10 cellular contexts compared by ENCODE assay signal in the genomic region with DNA sequence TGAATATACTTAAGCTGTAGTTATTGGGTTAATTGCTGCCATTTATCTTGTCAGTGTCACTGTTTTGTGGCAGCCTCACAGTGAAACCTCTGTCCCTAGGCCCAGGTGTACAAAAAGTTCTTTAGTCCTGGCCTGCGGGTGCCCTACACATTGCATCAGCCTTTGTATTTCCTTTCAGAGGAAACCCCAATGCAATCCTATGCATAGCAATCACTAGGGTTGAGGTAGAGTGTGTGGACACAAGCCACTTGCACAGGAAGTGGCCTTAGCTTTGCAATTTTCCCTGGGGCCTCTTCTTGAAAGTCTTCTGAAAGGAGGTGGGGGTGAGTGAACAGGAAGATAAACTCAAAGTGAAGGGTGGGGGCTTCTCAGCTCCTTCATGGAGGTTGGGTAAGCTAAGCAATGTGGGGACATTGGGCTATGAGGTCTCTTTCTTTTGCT. TPM values are rescaled to one million over a fixed set of nuclear protein-coding genes. Genes with fewer than 3 reads are reported as not detected.
DNase-seq lines count a peak whose midpoint lies in the region; ATAC-seq and TF ChIP-seq lines count a peak whose summit lies in the region.
"Had no signal": no experiment of that assay in that cellular context is flagged by ENCODE, and none has a peak within 500 bp of the region (broad histone marks: within the 10 kb centered on the region; RNA-seq: fewer than 3 reads in every experiment).

No MANE protein-coding gene starts in this region.

- H3K27me3 ChIP-seq in stomach: no peaks in the 10 kb centered on the region

- H3K27ac Mint-ChIP-seq in T-helper 1 cell treated with Interleukin-12 subunit alpha and Interleukin-12 subunit beta and Interleukin-4 antibody, amounts not matched to agents 30 μg/mL and 1 μg/mL, for 36 hours: peak overlapping the region; percentile 81

- no peaks in the 10 kb centered on the region for H3K27me3 Mint-ChIP-seq in T-helper 1 cell treated with Interleukin-12 subunit alpha and Interleukin-12 subunit beta and Interleukin-4 antibody, amounts not matched to agents 30 μg/mL and 1 μg/mL, for 36 hours (ENCODE audit: low read depth)

- WGBS in stomach, 5 donors: 27 to 67% (median 53%) methylated on average over 1 of the region's 1 CpG

- no peak for TF ChIP-seq POLR2A in stomach (IDR thresholded peaks at IDR 0.05)

- H3K9me3 Mint-ChIP-seq in T-helper 1 cell treated with Interleukin-12 subunit alpha and Interleukin-12 subunit beta and Interleukin-4 antibody, amounts not matched to agents 30 μg/mL and 1 μg/mL, for 36 hours: no peaks in the 10 kb centered on the region

- peaks cover 4% of the 10 kb centered on the region for H3K36me3 Mint-ChIP-seq in T-helper 1 cell treated with Interleukin-12 subunit alpha and Interleukin-12 subunit beta and Interleukin-4 antibody, amounts not matched to agents 30 μg/mL and 1 μg/mL, for 36 hours (ENCODE audit: low read depth)

- no peak for TF ChIP-seq EP300 in stomach (IDR thresholded peaks at IDR 0.05)

- intact Hi-C loops in stomach (cut with DNase I; ENCODE audit: low total_unique reads): no loop called here

- peak overlapping the region; percentile 4 for H3K4me3 Mint-ChIP-seq in T-helper 1 cell treated with Interleukin-12 subunit alpha and Interleukin-12 subunit beta and Interleukin-4 antibody, amounts not matched to agents 30 μg/mL and 1 μg/mL, for 36 hours

- H3K36me3 ChIP-seq in stomach: no peaks in the 10 kb centered on the region

- no peak overlapping the region for H3K4me3 ChIP-seq in stomach

- peak; percentile 14 for DNase-seq in activated gamma-delta T cell treated with Interleukin-2 at 50 U/mL for 16 hours
- DNase-seq in activated gamma-delta T cell (lab: John Stamatoyannopoulos, UW): no peak
- DNase-seq in stomach: peak; percentile 31
- DNase-seq in NCI-H82 treated with DMSO at 0.1 percent for 48 hours (lab: John Stamatoyannopoulos, UW; ENCODE audit: unreplicated experiment): no peak
- no peak for DNase-seq in NCI-H2227 treated with DMSO at 0.1 percent for 48 hours (lab: John Stamatoyannopoulos, UW)
- DNase-seq in globus pallidus (ENCODE audit: low spot score): no peak
- DNase-seq: trophoblast cell had no signal

- TF ChIP-seq CTCF in stomach (IDR thresholded peaks at IDR 0.05): no peak

- peak; percentile 37 for ATAC-seq in HG03095 (IDR thresholded peaks at IDR 0.05; ENCODE audit: unreplicated experiment)

- H3K27ac ChIP-seq in stomach: peak overlapping the region in 2 of 5 donors; percentile 68 to 74
- H3K27ac ChIP-seq: parathyroid adenoma had no signal

- peaks cover 52% of the 10 kb centered on the region for H3K4me1 Mint-ChIP-seq in T-helper 1 cell treated with Interleukin-12 subunit alpha and Interleukin-12 subunit beta and Interleukin-4 antibody, amounts not matched to agents 30 μg/mL and 1 μg/mL, for 36 hours (ENCODE audit: low read depth)

- H3K4me1 ChIP-seq in stomach: no peaks in the 10 kb centered on the region
- H3K4me1 ChIP-seq: parathyroid adenoma had no signal

- H3K9me3 ChIP-seq in stomach: no peaks in the 10 kb centered on the region

RNA-seq across cellular contexts. Expression of gene VSIG4, which starts 27.8 kb away (rescaled TPM):
- total RNA-seq in stomach: 10 to 100 TPM; 17.7 to 45.4 (median 21.3) TPM
- polyA plus RNA-seq in stomach: 10 to 100 TPM in 2 of 3 donors, 1 to 10 TPM in 1; 7.9 to 31.9 (median 13.6) TPM

Comparison
In these comparisons a context has a peak if more than half of its experiments do, and no peak if none do; other contexts are left out.
1. DNase-seq: peak in activated gamma-delta T cell treated with Interleukin-2 at 50 U/mL for 16 hours (single experiment) and stomach (single experiment); none in activated gamma-delta T cell (single experiment), NCI-H82 treated with DMSO at 0.1 percent for 48 hours (single experiment), NCI-H2227 treated with DMSO at 0.1 percent for 48 hours (single experiment) and globus pallidus (single experiment).